ENCODE assay signal across 11 cellular contexts in the genomic region with DNA sequence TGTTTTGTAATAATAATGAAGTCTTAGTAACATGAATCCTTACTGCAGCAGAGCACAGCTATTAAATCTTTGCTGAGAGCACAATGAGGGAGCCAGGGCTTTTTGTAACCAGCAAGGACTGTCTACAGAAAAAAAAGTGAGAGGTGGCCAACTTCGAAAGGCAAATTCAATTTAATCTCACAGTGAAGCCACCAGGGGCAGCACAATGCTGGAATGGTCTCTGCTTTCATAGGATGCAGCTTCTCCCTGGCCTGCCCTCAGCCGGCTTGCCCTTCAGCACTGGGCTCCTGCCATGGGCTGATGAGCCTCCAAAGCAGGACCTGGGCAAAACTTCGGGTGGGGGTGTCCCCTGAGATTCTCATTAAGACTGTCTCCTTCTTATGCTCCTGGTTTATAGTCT.
DNase-seq lines count a peak whose midpoint lies in the region; ATAC-seq and TF ChIP-seq lines count a peak whose summit lies in the region.
"Had no signal": no experiment of that assay in that cellular context is flagged by ENCODE, and none has a peak within 500 bp of the region (broad histone marks: within the 10 kb centered on the region; RNA-seq: fewer than 3 reads in every experiment).

No MANE protein-coding gene starts in this region.

- H3K9me3 ChIP-seq in osteoblast (ENCODE audit: low read depth, low read length), result no peaks in the 10 kb centered on the region
- H3K9me3 ChIP-seq: lower lobe of right lung had no signal

- no peak overlapping the region for H3K4me3 ChIP-seq in GM23338
- H3K4me3 ChIP-seq in osteoblast (ENCODE audit: insufficient read depth, low read length), result no peak overlapping the region
- H3K4me3 ChIP-seq: lower lobe of right lung had no signal

- H3K27me3 ChIP-seq in GM23338 (ENCODE audit: insufficient read depth) (no peaks in the 10 kb centered on the region), osteoblast (ENCODE audit: insufficient read depth, low read length) (no peaks in the 10 kb centered on the region)

- H3K4me2 ChIP-seq in GM23338, result no peak overlapping the region
- H3K4me2 ChIP-seq in osteoblast (ENCODE audit: insufficient read depth, low read length), result peak overlapping the region; percentile 3

- DNase-seq in GM23338 (ENCODE audit: low spot score), result peak; percentile 71
- DNase-seq in NCI-H2107 treated with DMSO at 0.1 percent for 48 hours (lab: John Stamatoyannopoulos, UW; ENCODE audit: unreplicated experiment), result peak; percentile 32
- peak; percentile 40 for DNase-seq in dermis blood vessel endothelial cell
- no peak for DNase-seq in osteoblast (ENCODE audit: insufficient read length, low spot score, missing footprints)
- no peak for DNase-seq in activated CD4-positive, alpha-beta T cell treated with anti-CD3 and anti-CD28 coated beads, Interleukin-2, amount 50 U/mL, for 4 hours
- DNase-seq in activated T-cell treated with anti-CD3 and anti-CD28 coated beads for 4 hours, result no peak
- no peak for DNase-seq in AG20443 (ENCODE audit: low spot score)
- DNase-seq: activated B cell treated with CpG ODN at 0.5 μM for 24 hours; central memory CD4-positive, alpha-beta T cell; lower lobe of right lung; NCI-H187 had no signal

- H3K27ac ChIP-seq in GM23338 (ENCODE audit: low read depth), result no peak overlapping the region
- H3K27ac ChIP-seq in osteoblast (ENCODE audit: low read depth, low read length), result no peak overlapping the region
- H3K27ac ChIP-seq: lower lobe of right lung had no signal

- no peaks in the 10 kb centered on the region; the same call in 2 of the 3 replicates for H3K36me3 Mint-ChIP-seq in GM23338 (ENCODE audit: low read depth)

- no peaks in the 10 kb centered on the region for H3K9me3 Mint-ChIP-seq in GM23338
- H3K9me3 Mint-ChIP-seq: activated B cell treated with CpG ODN at 0.5 μM for 24 hours had no signal

- no peak overlapping the region for H3K27ac Mint-ChIP-seq in GM23338
- H3K27ac Mint-ChIP-seq: activated B cell treated with CpG ODN at 0.5 μM for 24 hours had no signal

- H3F3A ChIP-seq in GM23338 (replicated peaks; ENCODE audit: low read depth), result no peaks in the 10 kb centered on the region

- H3K9me2 ChIP-seq in GM23338 (ENCODE audit: insufficient read depth), result 0 out of 2 replicates have a peak, but pooled peaks cover 4% of the 10 kb centered on the region

- no peak overlapping the region for H3K4me3 Mint-ChIP-seq in GM23338
- H3K4me3 Mint-ChIP-seq: activated B cell treated with CpG ODN at 0.5 μM for 24 hours had no signal

- ATAC-seq in GM23338, result peak; percentile 83

- H2AFZ ChIP-seq in GM23338 (no peak overlapping the region), osteoblast (ENCODE audit: low read length) (no peak overlapping the region)

- H3K79me2 ChIP-seq in GM23338 (replicated peaks; ENCODE audit: insufficient read depth) (peaks cover 6% of the 10 kb centered on the region; the same call in 1 of the 2 replicates), osteoblast (ENCODE audit: insufficient read depth, low read length) (peaks cover 23% of the 10 kb centered on the region)

- H3K4me1 ChIP-seq in GM23338 (ENCODE audit: insufficient read depth), result peaks cover 10% of the 10 kb centered on the region
- peaks cover 18% of the 10 kb centered on the region for H3K4me1 ChIP-seq in osteoblast (ENCODE audit: insufficient read depth, low read length)

- 0 out of 2 replicates have a peak, but pooled peaks cover 4% of the 10 kb centered on the region for H3K36me3 ChIP-seq in GM23338 (ENCODE audit: insufficient read depth)
- H3K36me3 ChIP-seq in osteoblast (ENCODE audit: insufficient read depth, low read length), result no peaks in the 10 kb centered on the region
- H3K36me3 ChIP-seq: lower lobe of right lung had no signal

- H3K27me3 Mint-ChIP-seq in GM23338 (ENCODE audit: insufficient read depth, low read depth, poor library complexity), result peaks cover 1% of the 10 kb centered on the region

- H4K20me1 ChIP-seq in GM23338 (replicated peaks; ENCODE audit: insufficient read depth) (no peaks in the 10 kb centered on the region; the same call in none of the 2 replicates), osteoblast (ENCODE audit: insufficient read depth, low read length) (peaks cover 20% of the 10 kb centered on the region)

- H3K4me1 Mint-ChIP-seq in GM23338, result peaks cover 15% of the 10 kb centered on the region
- H3K4me1 Mint-ChIP-seq: activated B cell treated with CpG ODN at 0.5 μM for 24 hours had no signal

- TF ChIP-seq CTCF in GM23338 (conservative IDR thresholded peaks at IDR 0.05; ENCODE audit: low read depth in 2 of 2) (peak; percentile 56 to 57), osteoblast (IDR thresholded peaks at IDR 0.05; ENCODE audit: extremely low read depth, low read depth, low read length) (peak; percentile 38)

TF ChIP-seq in GM23338, 12 proteins besides CTCF, POLR2A, EP300 and RAD21 (continues in another document):
- no peak for TF ChIP-seq EZH2phosphoT487 (IDR thresholded peaks at IDR 0.05; ENCODE audit: unreplicated experiment)
- no peak for TF ChIP-seq POLR2AphosphoS5 (IDR thresholded peaks at IDR 0.05; ENCODE audit: low read depth)
- TF ChIP-seq ZNF114 (CRISPR knock-in tag; IDR thresholded peaks at IDR 0.05), result no peak
- no peak for TF ChIP-seq ZNF462 (CRISPR knock-in tag; IDR thresholded peaks at IDR 0.05)
- no peak for TF ChIP-seq CREB1 (CRISPR knock-in tag; IDR thresholded peaks at IDR 0.05; ENCODE audit: low read depth)
- TF ChIP-seq ETS1 (IDR thresholded peaks at IDR 0.05), result no peak

Comparison
In these comparisons a context has a peak if more than half of its experiments do, and no peak if none do; other contexts are left out.
1. DNase-seq: peak in GM23338 (single experiment), NCI-H2107 treated with DMSO at 0.1 percent for 48 hours (single experiment) and dermis blood vessel endothelial cell (single experiment); none in osteoblast (single experiment), activated CD4-positive, alpha-beta T cell treated with anti-CD3 and anti-CD28 coated beads, Interleukin-2, amount 50 U/mL, for 4 hours (0 of 2), activated T-cell treated with anti-CD3 and anti-CD28 coated beads for 4 hours (single experiment) and AG20443 (single experiment).